9 cellular contexts compared by ENCODE assay signal in genomic region chr14:28754209-28754985, GRCh38. TPM values are rescaled to one million over a fixed set of nuclear protein-coding genes. Genes with fewer than 3 reads are reported as not detected.
DNase-seq lines count a peak whose midpoint lies in the region; ATAC-seq and TF ChIP-seq lines count a peak whose summit lies in the region.
"Had no signal": no experiment of that assay in that cellular context is flagged by ENCODE, and none has a peak within 500 bp of the region (broad histone marks: within the 10 kb centered on the region; RNA-seq: fewer than 3 reads in every experiment).

No MANE protein-coding gene starts in this region.

- H3K4me3 ChIP-seq in fibroblast of villous mesenchyme (ENCODE audit: low read depth, low read length) (no peak overlapping the region), stomach (no peak overlapping the region)

- TF ChIP-seq POLR2A in stomach (IDR thresholded peaks at IDR 0.05), result no peak

- no peak overlapping the region for H3K27ac ChIP-seq in stomach

- ATAC-seq in T-helper 17 cell, result no peak

- no peaks in the 10 kb centered on the region for H3K9me3 ChIP-seq in stomach
- no peaks in the 10 kb centered on the region for H3K9me3 ChIP-seq in T-helper 17 cell (ENCODE audit: control insufficient read depth, low read length, poor library complexity, severe bottlenecking)

- H3K36me3 Mint-ChIP-seq in T-helper 17 cell (ENCODE audit: low read depth), result peaks cover 3% of the 10 kb centered on the region
- H3K36me3 Mint-ChIP-seq: activated naive CD8-positive, alpha-beta T cell had no signal

- no peaks in the 10 kb centered on the region for H3K4me1 Mint-ChIP-seq in T-helper 17 cell

- H3K4me1 ChIP-seq in stomach, result peaks cover 0 to 18% (median 9%) of the 10 kb centered on the region in 4 donors

- 7 to 14% (median 10%) methylated on average over 9 of the region's 9 CpGs for WGBS in stomach, 5 donors

- peaks cover 17 to 87% (median 50%) of the 10 kb centered on the region in 3 donors for H3K27me3 ChIP-seq in stomach

- DNase-seq in NCI-H2107 (lab: John Stamatoyannopoulos, UW) (peak; percentile 67), NCI-H2107 treated with DMSO at 0.1 percent for 48 hours (lab: John Stamatoyannopoulos, UW; ENCODE audit: unreplicated experiment) (no peak), HuH-7 (ENCODE audit: low spot score) (peak; percentile 56), SHP77 (lab: John Stamatoyannopoulos, UW) (peak; percentile 55 to 69), fibroblast of villous mesenchyme (ENCODE audit: low read depth) (peak; percentile 48), stomach (no peak), T-helper 17 cell (no peak), activated T-cell treated with anti-CD3 and anti-CD28 coated beads for 4 hours (no peak)

- H3K27ac Mint-ChIP-seq in T-helper 17 cell, result no peak overlapping the region
- H3K27ac Mint-ChIP-seq: activated naive CD8-positive, alpha-beta T cell had no signal

- no peaks in the 10 kb centered on the region for H3K36me3 ChIP-seq in stomach

- H3K27me3 Mint-ChIP-seq in T-helper 17 cell, result peaks cover 46% of the 10 kb centered on the region

- TF ChIP-seq CTCF in fibroblast of villous mesenchyme (IDR thresholded peaks at IDR 0.05; ENCODE audit: insufficient read depth, low read depth, low read length) (peak; percentile 81), stomach (IDR thresholded peaks at IDR 0.05) (peak in 5 of 7 experiments; percentile 14 to 49 (median 36))

- TF ChIP-seq EP300 in stomach (IDR thresholded peaks at IDR 0.05), result no peak

- H3K4me3 Mint-ChIP-seq in T-helper 17 cell, result no peak overlapping the region
- H3K4me3 Mint-ChIP-seq: activated naive CD8-positive, alpha-beta T cell had no signal

- intact Hi-C loops in stomach (cut with DNase I; ENCODE audit: low total_unique reads), result loop anchor here (10.0 kb wide), 2 partner anchors 780 to 1460 kb away; no protein-coding TSS in a partner anchor

RNA-seq across cellular contexts. Expression of gene FOXG1, which starts 12.2 kb away (rescaled TPM):
- total RNA-seq in fibroblast of villous mesenchyme (under 0.01 TPM in 1 of 2 replicates, not detected in the other), stomach (under 1 TPM in 1 of 5 donors, not detected in 4; 0.89 TPM), T-helper 17 cell (not detected)
- under 1 TPM in 1 of 3 donors, not detected in 2; 0.13 TPM for polyA plus RNA-seq in stomach

Comparison
In these comparisons a context has a peak if more than half of its experiments do, and no peak if none do; other contexts are left out.
1. DNase-seq: peak in NCI-H2107 (single experiment), HuH-7 (single experiment), SHP77 (2 of 2) and fibroblast of villous mesenchyme (single experiment); none in NCI-H2107 treated with DMSO at 0.1 percent for 48 hours (single experiment), stomach (single experiment), T-helper 17 cell (0 of 3) and activated T-cell treated with anti-CD3 and anti-CD28 coated beads for 4 hours (single experiment).